10 cellular contexts compared by ENCODE assay signal in genomic region chr14:93036652-93037341, GRCh38.
DNase-seq lines count a peak whose midpoint lies in the region; ATAC-seq, FAIRE-seq and TF ChIP-seq lines count a peak whose summit lies in the region.
"Had no signal": no experiment of that assay in that cellular context is flagged by ENCODE, and none has a peak within 500 bp of the region (broad histone marks: within the 10 kb centered on the region; RNA-seq: fewer than 3 reads in every experiment).

No MANE protein-coding gene starts in this region.

- no peaks in the 10 kb centered on the region for H3K27me3 ChIP-seq in HCT116 (ENCODE audit: insufficient read depth, low read length)
- H3K27me3 ChIP-seq in GM12878 (replicated peaks in 1 of 2; ENCODE audit: control insufficient read depth in 2 of 2, insufficient read depth in 2 of 2, low read length in 1 of 2): no peaks in the 10 kb centered on the region
- H3K27me3 ChIP-seq in right cardiac atrium (ENCODE audit: control insufficient read depth, insufficient read depth): no peaks in the 10 kb centered on the region
- H3K27me3 ChIP-seq in small intestine (ENCODE audit: control insufficient read depth in 2 of 2, insufficient read depth in 2 of 2, low read length in 2 of 2): no peaks in the 10 kb centered on the region
- H3K27me3 ChIP-seq in upper lobe of right lung: no peaks in the 10 kb centered on the region
- no peaks in the 10 kb centered on the region for H3K27me3 ChIP-seq in Karpas-422 (ENCODE audit: low read length)

- H4K20me1 ChIP-seq in HCT116 (ENCODE audit: insufficient read depth) (no peaks in the 10 kb centered on the region), GM12878 (ENCODE audit: control insufficient read depth, insufficient read depth) (no peaks in the 10 kb centered on the region), Karpas-422 (ENCODE audit: insufficient read depth, low read depth, low read length) (peaks cover 42% of the 10 kb centered on the region)

- no peaks in the 10 kb centered on the region for H3K9me2 ChIP-seq in HCT116 (ENCODE audit: insufficient read depth)
- no peaks in the 10 kb centered on the region for H3K9me2 ChIP-seq in Karpas-422 (replicated peaks; ENCODE audit: insufficient read depth, low read length)

- TF ChIP-seq RAD21 in HCT116 (IDR thresholded peaks at IDR 0.05; ENCODE audit: low read depth): no peak
- no peak for TF ChIP-seq RAD21 in GM12878 (IDR thresholded peaks at IDR 0.05; ENCODE audit: insufficient read depth, low read depth, low read length)

- POLR2A ChIA-PET in HCT116 (lab: Charles Lee) (no interaction called here), GM12878 (lab: Charles Lee) (no interaction called here)

- CTCF ChIA-PET in HCT116 (lab: Charles Lee): interaction anchor here (0.7 kb wide), 1 partner anchor 77 kb away, joined by 3 read pairs; no protein-coding TSS in a partner anchor
- CTCF ChIA-PET in GM12878 (lab: Yijun Ruan, JAX): interaction anchor here (1.1 to 4.2 kb wide), 5 partner anchors 24 to 82 kb away, joined by 3 to 56 read pairs (median 5); no protein-coding TSS in a partner anchor

- FAIRE-seq in GM12878 (lab: Jason Lieb, UNC): no peak
- FAIRE-seq in small intestine (lab: Jason Lieb, UNC): no peak
- no peak for FAIRE-seq in HTR-8/SVneo (lab: Jason Lieb, UNC)

- TF ChIP-seq POLR2A in HCT116 (IDR thresholded peaks at IDR 0.05; ENCODE audit: borderline replicate concordance, extremely low read depth, insufficient read depth, insufficient read length) (no peak), GM12878 (IDR thresholded peaks at IDR 0.05; ENCODE audit: low read depth, low read length) (no peak)

- H3K9ac ChIP-seq in HCT116 (ENCODE audit: low read length) (no peak overlapping the region), GM12878 (ENCODE audit: control insufficient read depth, insufficient read depth, low read length) (no peak overlapping the region), Karpas-422 (ENCODE audit: low read length) (no peak overlapping the region)

- H3K9me3 ChIP-seq in HCT116 (ENCODE audit: control insufficient read depth in 1 of 2, insufficient read depth in 1 of 2, low read depth in 1 of 2, low read length in 2 of 2) (no peaks in the 10 kb centered on the region), GM12878 (replicated peaks; ENCODE audit: control insufficient read depth, insufficient read depth, low read length) (no peaks in the 10 kb centered on the region), right cardiac atrium (ENCODE audit: control insufficient read depth, low read length) (no peaks in the 10 kb centered on the region), small intestine (ENCODE audit: control insufficient read depth, low read depth) (no peaks in the 10 kb centered on the region), upper lobe of right lung (no peaks in the 10 kb centered on the region), Karpas-422 (ENCODE audit: low read length) (no peaks in the 10 kb centered on the region)

- no peak overlapping the region for H3K4me3 ChIP-seq in HCT116 (replicated peaks in 1 of 2; ENCODE audit: low read depth in 1 of 2, low read length in 2 of 2)
- H3K4me3 ChIP-seq in GM12878: no peak overlapping the region
- no peak overlapping the region for H3K4me3 ChIP-seq in right cardiac atrium (ENCODE audit: low read length)
- H3K4me3 ChIP-seq in small intestine (ENCODE audit: low read depth in 1 of 2, low read length in 2 of 2): no peak overlapping the region
- H3K4me3 ChIP-seq in upper lobe of right lung: no peak overlapping the region
- no peak overlapping the region for H3K4me3 ChIP-seq in Karpas-422 (ENCODE audit: low read length)

- H3K27ac ChIP-seq in HCT116 (ENCODE audit: low read depth, low read length): no peak overlapping the region
- peak overlapping the region; percentile 32; the same call in 1 of the 2 replicates for H3K27ac ChIP-seq in GM12878 (ENCODE audit: control insufficient read depth, insufficient read depth)
- H3K27ac ChIP-seq in right cardiac atrium (ENCODE audit: low read length): peak overlapping the region; percentile 89
- H3K27ac ChIP-seq in small intestine (ENCODE audit: low read depth in 1 of 2, low read length in 1 of 2): peak overlapping the region; percentile 55 to 57
- no peak overlapping the region for H3K27ac ChIP-seq in upper lobe of right lung
- no peak overlapping the region for H3K27ac ChIP-seq in Karpas-422 (ENCODE audit: low read length)

- WGBS in GM12878 (ENCODE audit: insufficient coverage, insufficient replicate concordance, low lambda C conversion rate, missing lambda C conversion rate): 22% methylated on average over 12 of the region's 12 CpGs
- 43% methylated on average over 12 of the region's 12 CpGs for WGBS in right cardiac atrium
- 67 to 76% (median 72%) methylated on average over 12 of the region's 12 CpGs for WGBS in small intestine, 3 donors

- peak overlapping the region; percentile 28 for H3K4me2 ChIP-seq in HCT116 (ENCODE audit: low read length)
- H3K4me2 ChIP-seq in GM12878 (ENCODE audit: control insufficient read depth, insufficient read depth): no peak overlapping the region
- H3K4me2 ChIP-seq in Karpas-422 (ENCODE audit: low read depth, low read length, poor library complexity, severe bottlenecking): no peak overlapping the region

- H3K79me2 ChIP-seq in HCT116 (ENCODE audit: insufficient read depth, low read length) (peaks cover 17% of the 10 kb centered on the region; the same call in 1 of the 2 replicates), GM12878 (ENCODE audit: control insufficient read depth, insufficient read depth, low read length) (peaks cover 11% of the 10 kb centered on the region), Karpas-422 (ENCODE audit: low read length) (no peaks in the 10 kb centered on the region)

- peaks cover 47 to 82% of the 10 kb centered on the region in 2 experiments for H3K4me1 ChIP-seq in HCT116 (ENCODE audit: control insufficient read depth in 1 of 2, insufficient read depth in 2 of 2, low read length in 2 of 2)
- H3K4me1 ChIP-seq in GM12878 (ENCODE audit: control insufficient read depth, insufficient read depth, low read length): peaks cover 45% of the 10 kb centered on the region
- H3K4me1 ChIP-seq in right cardiac atrium (ENCODE audit: control insufficient read depth, insufficient read depth, low read length): peaks cover 30% of the 10 kb centered on the region
- peaks cover 24 to 31% of the 10 kb centered on the region in 2 donors for H3K4me1 ChIP-seq in small intestine (ENCODE audit: control insufficient read depth in 2 of 2, insufficient read depth in 1 of 2, low read depth in 1 of 2, low read length in 1 of 2)
- H3K4me1 ChIP-seq in upper lobe of right lung: peaks cover 69% of the 10 kb centered on the region
- H3K4me1 ChIP-seq in Karpas-422 (ENCODE audit: low read length): no peaks in the 10 kb centered on the region

- in situ Hi-C loops in GM12878 (cut with MboI): no loop called here

- SMC1A ChIA-PET in GM12878 (lab: Charles Lee; ENCODE audit: uncharacterized antibody, unreplicated experiment): interaction anchor here (0.7 to 5.0 kb wide), 4 partner anchors 17 to 95 kb away, joined by 3 to 61 read pairs (median 6); no protein-coding TSS in a partner anchor

- RAD21 ChIA-PET in HCT116 (lab: Charles Lee; ENCODE audit: low non-redundant PET in 1 of 2, low total read pairs in 2 of 2, uncharacterized antibody in 2 of 2, unreplicated experiment in 2 of 2) (no interaction called here), GM12878 (lab: Charles Lee; ENCODE audit: unreplicated experiment) (interaction anchor here (0.9 to 2.3 kb wide), 3 partner anchors 24 to 96 kb away, joined by 3 to 19 read pairs (median 3); no protein-coding TSS in a partner anchor)

- H2AFZ ChIP-seq in HCT116 (ENCODE audit: low read depth, low read length, poor library complexity, severe bottlenecking) (no peak overlapping the region), GM12878 (ENCODE audit: control insufficient read depth, low read depth, low read length) (no peak overlapping the region), Karpas-422 (ENCODE audit: low read length) (no peak overlapping the region)

- TF ChIP-seq EP300 in GM12878 (IDR thresholded peaks at IDR 0.05; ENCODE audit: borderline replicate concordance in 1 of 2, control insufficient read depth in 1 of 2, low read depth in 2 of 2, low read length in 2 of 2): no peak

- ATAC-seq in HCT116 (no peak), GM12878 (no peak), right cardiac atrium (peak; percentile 13 to 26), upper lobe of right lung (no peak)

- BruUV-seq in HCT116 (replicated peaks; lab: Mats Ljungman, UMichigan): no TSS peak
- BruUV-seq in GM12878 (replicated peaks; lab: Mats Ljungman, UMichigan): no TSS peak

- intact Hi-C loops in HCT116 (cut with micrococcal nuclease): no loop called here
- intact Hi-C loops in GM12878 (cut with micrococcal nuclease; ENCODE audit: unreplicated experiment): no loop called here
- intact Hi-C loops in right cardiac atrium (cut with DNase I): loop anchor here in 1 of 4 donors (10.0 kb wide), 1 partner anchor 78 kb away; the partner anchor contains the start of gene ITPK1
- intact Hi-C loops in upper lobe of right lung (cut with DNase I): no loop called here

- no peaks in the 10 kb centered on the region for H3K36me3 ChIP-seq in HCT116 (ENCODE audit: control insufficient read depth in 1 of 2, insufficient read depth in 2 of 2, low read length in 2 of 2)
- peaks cover 0 to 2% of the 10 kb centered on the region in 2 experiments; a peak in 2 of 4 replicates for H3K36me3 ChIP-seq in GM12878 (ENCODE audit: control insufficient read depth in 2 of 2, insufficient read depth in 2 of 2, low read length in 1 of 2)
- H3K36me3 ChIP-seq in small intestine (ENCODE audit: control insufficient read depth in 2 of 2, insufficient read depth in 2 of 2, low read length in 2 of 2): no peaks in the 10 kb centered on the region
- H3K36me3 ChIP-seq in upper lobe of right lung: no peaks in the 10 kb centered on the region
- no peaks in the 10 kb centered on the region for H3K36me3 ChIP-seq in Karpas-422 (ENCODE audit: insufficient read depth, low read length)

- TF ChIP-seq CTCF in HCT116 (IDR thresholded peaks at IDR 0.05 in 2 of 3, conservative IDR thresholded peaks at IDR 0.05 in 1 of 3; ENCODE audit: borderline replicate concordance in 1 of 3, insufficient read depth in 1 of 3, low read depth in 2 of 3, low read length in 2 of 3): no peak
- no peak for TF ChIP-seq CTCF in GM12878 (IDR thresholded peaks at IDR 0.05 in 2 of 3, conservative IDR thresholded peaks at IDR 0.05 in 1 of 3; ENCODE audit: control insufficient read depth in 2 of 3, extremely low read depth in 1 of 3, insufficient read depth in 1 of 3, low read depth in 3 of 3, low read length in 3 of 3)
- no peak for TF ChIP-seq CTCF in upper lobe of right lung (IDR thresholded peaks at IDR 0.05)

- DNase-seq in HCT116 (ENCODE audit: low read depth, low spot score) (no peak), GM12878 (ENCODE audit: low read depth, low spot score) (no peak), right cardiac atrium (peak in 2 of 3 donors; percentile 56 to 60), small intestine (no peak), RPMI8226 (no peak), HTR-8/SVneo (ENCODE audit: insufficient read length, low spot score) (no peak), upper lobe of right lung (no peak), Karpas-422 (no peak)
- DNase-seq: GDM1, T-helper 1 cell had no signal

TF ChIP-seq in HCT116, 20 proteins besides CTCF, POLR2A, EP300 and RAD21 (continues in another document):
- TF ChIP-seq CEBPB (IDR thresholded peaks at IDR 0.05; ENCODE audit: low read depth): no peak

Comparison
In these comparisons a context has a peak if more than half of its experiments do, and no peak if none do; other contexts are left out.
1. ATAC-seq: peak in right cardiac atrium (2 of 2); none in HCT116 (single experiment), GM12878 (single experiment) and upper lobe of right lung (single experiment).
2. DNase-seq: peak in right cardiac atrium (2 of 3); none in HCT116 (single experiment), GM12878 (single experiment), small intestine (single experiment), RPMI8226 (single experiment), HTR-8/SVneo (single experiment), upper lobe of right lung (single experiment) and Karpas-422 (single experiment).
3. H3K27ac ChIP-seq: peak in GM12878 (single experiment), right cardiac atrium (single experiment) and small intestine (2 of 2); none in HCT116 (single experiment), upper lobe of right lung (single experiment) and Karpas-422 (single experiment).